ENCODE assay signal across 1 cellular context in genomic region chrX:41352329-41352801, GRCh38.
A peak's percentile ranks its signal among the peaks of the same experiment; 100 is the strongest.
TF ChIP-seq lines count a peak whose summit lies in the region.

No MANE protein-coding gene starts in this region.

TF ChIP-seq in endothelial cell of umbilical vein, 7 proteins besides CTCF, POLR2A, EP300 and RAD21:
- TF ChIP-seq FOS (IDR thresholded peaks at IDR 0.05; ENCODE audit: borderline replicate concordance, insufficient read depth, low read length), result no peak
- TF ChIP-seq POLR2AphosphoS5 (IDR thresholded peaks at IDR 0.05; ENCODE audit: insufficient read depth, low read depth, low read length), result no peak
- no peak for TF ChIP-seq EZH2 (IDR thresholded peaks at IDR 0.05; ENCODE audit: borderline replicate concordance, low read depth, low read length, severe bottlenecking)
- TF ChIP-seq GATA2 (IDR thresholded peaks at IDR 0.05; ENCODE audit: insufficient read depth, insufficient read length, low read depth, low read length), result peak; percentile 14
